ENCODE assay signal across 30 cellular contexts in genomic region chr3:72213296-72214064, GRCh38.
"Had no signal": no experiment of that assay in that cellular context is flagged by ENCODE, and none has a peak within 500 bp of the region (broad histone marks: within the 10 kb centered on the region; RNA-seq: fewer than 3 reads in every experiment).

No MANE protein-coding gene starts in this region.

- H3K4me2 ChIP-seq: smooth muscle cell had no signal

- H3K36me3 ChIP-seq: ascending aorta, esophagus muscularis mucosa, gastrocnemius medialis, pancreas, stomach, tibial artery had no signal

- H3K27ac Mint-ChIP-seq: activated CD4-positive, alpha-beta memory T cell treated with anti-CD3 and anti-CD28 coated beads for 36 hours; activated CD4-positive, alpha-beta T cell treated with anti-CD3 and anti-CD28 coated beads, Interleukin-2, amount 10 ng/mL, durations not matched to agents 24 days and 14 days; activated naive CD4-positive, alpha-beta T cell treated with anti-CD3 and anti-CD28 coated beads, Interleukin-2, amount 10 ng/mL, durations not matched to agents 7 days and 5 days; activated naive CD8-positive, alpha-beta T cell treated with anti-CD3 and anti-CD28 coated beads, Interleukin-2, amount 10 ng/mL, durations not matched to agents 7 days and 5 days; activated T-cell treated with anti-CD3 and anti-CD28 coated beads, Interleukin-2, amount 50 U/mL, for 24 hours; effector memory CD8-positive, alpha-beta T cell; memory B cell; stimulated activated naive B cell treated with anti-CD40 and anti-IgM and Interleukin-4, amounts not matched to agents 10 μg/mL and 1 μg/mL and 100 μg/mL, for 72 hours; T-helper 17 cell had no signal

- H3K36me3 Mint-ChIP-seq: activated CD4-positive, alpha-beta memory T cell treated with anti-CD3 and anti-CD28 coated beads for 36 hours; activated naive CD4-positive, alpha-beta T cell treated with anti-CD3 and anti-CD28 coated beads, Interleukin-2, amount 10 ng/mL, durations not matched to agents 7 days and 5 days; activated naive CD8-positive, alpha-beta T cell treated with anti-CD3 and anti-CD28 coated beads, Interleukin-2, amount 10 ng/mL, durations not matched to agents 7 days and 5 days; naive thymus-derived CD8-positive, alpha-beta T cell had no signal

- H3K27me3 Mint-ChIP-seq: activated CD4-positive, alpha-beta memory T cell treated with anti-CD3 and anti-CD28 coated beads for 36 hours; activated naive CD4-positive, alpha-beta T cell treated with anti-CD3 and anti-CD28 coated beads, Interleukin-2, amount 10 ng/mL, durations not matched to agents 7 days and 5 days had no signal

- H3K9me3 ChIP-seq: ascending aorta, esophagus muscularis mucosa, gastrocnemius medialis, pancreas, psoas muscle, stomach, tibial artery had no signal

- H3K4me1 ChIP-seq: ascending aorta, gastrocnemius medialis, pancreas, psoas muscle, stomach, tibial artery had no signal

- H3K27ac ChIP-seq: ascending aorta, esophagus muscularis mucosa, gastrocnemius medialis, pancreas, psoas muscle, stomach, tibial artery had no signal

- H3K4me1 Mint-ChIP-seq: activated CD4-positive, alpha-beta T cell treated with anti-CD3 and anti-CD28 coated beads, Interleukin-2, amount 10 ng/mL, durations not matched to agents 24 days and 14 days; activated naive CD4-positive, alpha-beta T cell treated with anti-CD3 and anti-CD28 coated beads, Interleukin-2, amount 10 ng/mL, durations not matched to agents 7 days and 5 days; activated naive CD8-positive, alpha-beta T cell treated with anti-CD3 and anti-CD28 coated beads, Interleukin-2, amount 10 ng/mL, durations not matched to agents 7 days and 5 days; naive thymus-derived CD8-positive, alpha-beta T cell; T-helper 17 cell had no signal

- H3K4me3 Mint-ChIP-seq: activated CD4-positive, alpha-beta memory T cell treated with anti-CD3 and anti-CD28 coated beads for 36 hours; activated CD4-positive, alpha-beta T cell treated with anti-CD3 and anti-CD28 coated beads, Interleukin-2, amount 10 ng/mL, durations not matched to agents 24 days and 14 days; activated naive CD4-positive, alpha-beta T cell treated with anti-CD3 and anti-CD28 coated beads, Interleukin-2, amount 10 ng/mL, durations not matched to agents 7 days and 5 days; activated naive CD8-positive, alpha-beta T cell treated with anti-CD3 and anti-CD28 coated beads, Interleukin-2, amount 10 ng/mL, durations not matched to agents 7 days and 5 days; activated T-cell treated with anti-CD3 and anti-CD28 coated beads, Interleukin-2, amount 50 U/mL, for 24 hours; effector memory CD8-positive, alpha-beta T cell; memory B cell; naive thymus-derived CD8-positive, alpha-beta T cell; neural crest cell; stimulated activated naive B cell treated with anti-CD40 and anti-IgM and Interleukin-4, amounts not matched to agents 10 μg/mL and 1 μg/mL and 100 μg/mL, for 72 hours; T-helper 17 cell had no signal

- FAIRE-seq: pancreas had no signal

- DNase-seq: activated CD4-positive, alpha-beta memory T cell treated with anti-CD3 and anti-CD28 coated beads for 36 hours; activated CD4-positive, alpha-beta T cell treated with anti-CD3 and anti-CD28 coated beads, Interleukin-2, amount 10 ng/mL, durations not matched to agents 24 days and 14 days; activated CD4-positive, CD25-positive, alpha-beta regulatory T cell treated with anti-CD3 and anti-CD28 coated beads, Interleukin-2, amount 50 U/mL, for 72 hours; activated CD8-positive, alpha-beta memory T cell treated with anti-CD3 and anti-CD28 coated beads, Interleukin-2, amount 50 U/mL, for 48 hours; activated gamma-delta T cell; activated naive CD4-positive, alpha-beta T cell treated with anti-CD3 and anti-CD28 coated beads, Interleukin-2, amount 10 ng/mL, durations not matched to agents 7 days and 5 days; activated naive CD8-positive, alpha-beta T cell treated with anti-CD3 and anti-CD28 coated beads, Interleukin-2, amount 10 ng/mL, durations not matched to agents 7 days and 5 days; activated T-cell treated with anti-CD3 and anti-CD28 coated beads, Interleukin-2, amount 50 U/mL, for 24 hours; caudate nucleus; dorsolateral prefrontal cortex; effector memory CD8-positive, alpha-beta T cell; gastrocnemius medialis; glutamatergic neuron; islet precursor cell; left cardiac atrium; naive thymus-derived CD8-positive, alpha-beta T cell; nucleus accumbens; pancreas; psoas muscle; stimulated activated CD4-positive, alpha-beta T cell treated with anti-CD3 and anti-CD28 coated beads, Interleukin-1b, Interleukin-23, amount 100 ng/mL, for 48 hours; stimulated activated naive B cell treated with anti-CD40 and anti-IgM and Interleukin-4, amounts not matched to agents 10 μg/mL and 1 μg/mL and 100 μg/mL, for 72 hours; stomach; T-helper 17 cell; T1000; tibial artery had no signal

- H3K9me3 Mint-ChIP-seq: activated CD4-positive, alpha-beta memory T cell treated with anti-CD3 and anti-CD28 coated beads for 36 hours; activated naive CD4-positive, alpha-beta T cell treated with anti-CD3 and anti-CD28 coated beads, Interleukin-2, amount 10 ng/mL, durations not matched to agents 7 days and 5 days; activated naive CD8-positive, alpha-beta T cell treated with anti-CD3 and anti-CD28 coated beads, Interleukin-2, amount 10 ng/mL, durations not matched to agents 7 days and 5 days; activated T-cell treated with anti-CD3 and anti-CD28 coated beads, Interleukin-2, amount 50 U/mL, for 24 hours; effector memory CD8-positive, alpha-beta T cell; memory B cell; naive thymus-derived CD8-positive, alpha-beta T cell; neural crest cell had no signal

- H3K4me3 ChIP-seq: ascending aorta, dorsolateral prefrontal cortex, esophagus muscularis mucosa, gastrocnemius medialis, pancreas, psoas muscle, smooth muscle cell, stomach, tibial artery had no signal

- ATAC-seq: effector memory CD8-positive, alpha-beta T cell; gastrocnemius medialis; naive thymus-derived CD8-positive, alpha-beta T cell; psoas muscle; stimulated activated naive B cell treated with anti-CD40 and anti-IgM and Interleukin-4, amounts not matched to agents 10 μg/mL and 1 μg/mL and 100 μg/mL, for 72 hours; T-helper 17 cell had no signal

- H3K27me3 ChIP-seq: ascending aorta, dorsolateral prefrontal cortex, esophagus muscularis mucosa, gastrocnemius medialis, pancreas, stomach, tibial artery had no signal
